In genomic region chr5:5351288-5352089, GRCh38 we compare ENCODE assay signal across 1 cellular context.
A peak's percentile ranks its signal among the peaks of the same experiment; 100 is the strongest.
TF ChIP-seq lines count a peak whose summit lies in the region.

No MANE protein-coding gene starts in this region.

TF ChIP-seq in HepG2, 621 proteins besides CTCF, POLR2A, EP300 and RAD21 (continued from another document and continues in another):
- no peak for TF ChIP-seq ZSCAN5A (CRISPR knock-in tag; IDR thresholded peaks at IDR 0.05; ENCODE audit: borderline replicate concordance)
- TF ChIP-seq FOXC1 (CRISPR knock-in tag; IDR thresholded peaks at IDR 0.05; ENCODE audit: borderline replicate concordance), result no peak
- peak; percentile 49; the same call in 1 of the 2 replicates for TF ChIP-seq CREM (IDR thresholded peaks at IDR 0.05)
- no peak for TF ChIP-seq CREM (CRISPR knock-in tag; IDR thresholded peaks at IDR 0.05)
- no peak for TF ChIP-seq ZNF850 (CRISPR knock-in tag; conservative IDR thresholded peaks at IDR 0.05)
- peak; percentile 63 for TF ChIP-seq SAP130 (CRISPR knock-in tag; IDR thresholded peaks at IDR 0.05; ENCODE audit: low read depth)
- TF ChIP-seq ZNF274 (CRISPR knock-in tag; IDR thresholded peaks at IDR 0.05), result peak; percentile 73; the same call in 1 of the 2 replicates
- no peak for TF ChIP-seq GZF1 (CRISPR knock-in tag; IDR thresholded peaks at IDR 0.05)
- TF ChIP-seq AHR (CRISPR knock-in tag; IDR thresholded peaks at IDR 0.05), result no peak
- TF ChIP-seq ZMAT3 (CRISPR knock-in tag; conservative IDR thresholded peaks at IDR 0.05), result no peak
- 0 out of 2 replicates have a peak, but pooled peaks have one; percentile 40 for TF ChIP-seq ELF3 (CRISPR knock-in tag; IDR thresholded peaks at IDR 0.05)
- TF ChIP-seq PTBP1 (IDR thresholded peaks at IDR 0.05; ENCODE audit: low read depth, low read length, poor library complexity, severe bottlenecking), result no peak
- TF ChIP-seq ETV6 (CRISPR knock-in tag; conservative IDR thresholded peaks at IDR 0.05), result no peak
- TF ChIP-seq ZNF30 (CRISPR knock-in tag; IDR thresholded peaks at IDR 0.05), result no peak
- no peak for TF ChIP-seq ZNF569 (CRISPR knock-in tag; IDR thresholded peaks at IDR 0.05; ENCODE audit: borderline replicate concordance)
- TF ChIP-seq DMAP1 (CRISPR knock-in tag; IDR thresholded peaks at IDR 0.05), result no peak
- no peak for TF ChIP-seq SNAPC2 (CRISPR knock-in tag; IDR thresholded peaks at IDR 0.05)
- TF ChIP-seq HNRNPL (IDR thresholded peaks at IDR 0.05; ENCODE audit: low read depth, low read length), result no peak
- TF ChIP-seq ELF4 (CRISPR knock-in tag; IDR thresholded peaks at IDR 0.05; ENCODE audit: borderline replicate concordance), result no peak
- TF ChIP-seq SMARCE1 (IDR thresholded peaks at IDR 0.05; ENCODE audit: borderline replicate concordance), result no peak
- no peak; the same call in 1 of the 2 replicates for TF ChIP-seq ZNF574 (CRISPR knock-in tag; IDR thresholded peaks at IDR 0.05)
- no peak for TF ChIP-seq RARG (CRISPR knock-in tag; IDR thresholded peaks at IDR 0.05; ENCODE audit: low read depth)
- TF ChIP-seq SRSF4 (IDR thresholded peaks at IDR 0.05; ENCODE audit: low read depth, low read length, poor library complexity, severe bottlenecking), result no peak
- peak; percentile 60; the same call in 1 of the 2 replicates for TF ChIP-seq GABPB1 (CRISPR knock-in tag; IDR thresholded peaks at IDR 0.05)
- TF ChIP-seq SIN3B (IDR thresholded peaks at IDR 0.05; ENCODE audit: low read length), result no peak
- TF ChIP-seq ZNF17 (CRISPR knock-in tag; IDR thresholded peaks at IDR 0.05), result no peak
- no peak for TF ChIP-seq ZSCAN12 (CRISPR knock-in tag; IDR thresholded peaks at IDR 0.05)
- TF ChIP-seq MTERF4 (CRISPR knock-in tag; IDR thresholded peaks at IDR 0.05), result no peak
- TF ChIP-seq TEAD3 (CRISPR knock-in tag; optimal IDR thresholded peaks at IDR 0.05; ENCODE audit: borderline replicate concordance), result no peak
- no peak for TF ChIP-seq GLMP (CRISPR knock-in tag; IDR thresholded peaks at IDR 0.05; ENCODE audit: borderline replicate concordance)
- TF ChIP-seq ZNF878 (CRISPR knock-in tag; IDR thresholded peaks at IDR 0.05), result no peak
- no peak for TF ChIP-seq CREBL2 (CRISPR knock-in tag; IDR thresholded peaks at IDR 0.05; ENCODE audit: borderline replicate concordance)
- no peak for TF ChIP-seq E2F5 (CRISPR knock-in tag; conservative IDR thresholded peaks at IDR 0.05)
- TF ChIP-seq SNAPC5 (CRISPR knock-in tag; IDR thresholded peaks at IDR 0.05; ENCODE audit: borderline replicate concordance), result no peak
- no peak for TF ChIP-seq UBTF (CRISPR knock-in tag; IDR thresholded peaks at IDR 0.05)
- no peak; the same call in 2 of the 3 replicates for TF ChIP-seq MXI1 (IDR thresholded peaks at IDR 0.05; ENCODE audit: borderline replicate concordance, low read depth, low read length)
- no peak for TF ChIP-seq PPARG (CRISPR knock-in tag; conservative IDR thresholded peaks at IDR 0.05)
- no peak for TF ChIP-seq SOX13 (IDR thresholded peaks at IDR 0.05)
- peak in 1 of 2 experiments; percentile 45; a peak in 1 of 4 replicates for TF ChIP-seq SOX13 (CRISPR knock-in tag; conservative IDR thresholded peaks at IDR 0.05 in 1 of 2, IDR thresholded peaks at IDR 0.05 in 1 of 2)
- no peak for TF ChIP-seq REXO4 (CRISPR knock-in tag; IDR thresholded peaks at IDR 0.05; ENCODE audit: borderline replicate concordance)
- TF ChIP-seq MIXL1 (CRISPR knock-in tag; IDR thresholded peaks at IDR 0.05), result no peak
- no peak for TF ChIP-seq ZNF232 (CRISPR knock-in tag; IDR thresholded peaks at IDR 0.05; ENCODE audit: borderline replicate concordance)
- TF ChIP-seq ATF6 (CRISPR knock-in tag; conservative IDR thresholded peaks at IDR 0.05), result no peak
- no peak for TF ChIP-seq ZNF891 (CRISPR knock-in tag; IDR thresholded peaks at IDR 0.05)
- no peak for TF ChIP-seq NONO (IDR thresholded peaks at IDR 0.05)
- TF ChIP-seq NONO (CRISPR knock-in tag; conservative IDR thresholded peaks at IDR 0.05), result no peak
- no peak for TF ChIP-seq KDM3A (CRISPR knock-in tag; IDR thresholded peaks at IDR 0.05; ENCODE audit: low read depth)
- TF ChIP-seq ZNF251 (CRISPR knock-in tag; IDR thresholded peaks at IDR 0.05), result no peak
- TF ChIP-seq ZNF703 (CRISPR knock-in tag; IDR thresholded peaks at IDR 0.05; ENCODE audit: borderline replicate concordance), result no peak
- no peak for TF ChIP-seq CHD4 (IDR thresholded peaks at IDR 0.05; ENCODE audit: borderline replicate concordance, low read length)
- TF ChIP-seq THAP8 (CRISPR knock-in tag; IDR thresholded peaks at IDR 0.05; ENCODE audit: borderline replicate concordance), result no peak
- TF ChIP-seq ZNF552 (CRISPR knock-in tag; IDR thresholded peaks at IDR 0.05; ENCODE audit: borderline replicate concordance), result no peak
- no peak for TF ChIP-seq AGO1 (IDR thresholded peaks at IDR 0.05; ENCODE audit: low read depth, low read length, poor library complexity, severe bottlenecking)
- TF ChIP-seq SALL2 (CRISPR knock-in tag; IDR thresholded peaks at IDR 0.05), result no peak
- TF ChIP-seq ZNF563 (CRISPR knock-in tag; IDR thresholded peaks at IDR 0.05), result no peak
- TF ChIP-seq ZNF326 (CRISPR knock-in tag; IDR thresholded peaks at IDR 0.05; ENCODE audit: borderline replicate concordance), result no peak
- TF ChIP-seq NCOA1 (CRISPR knock-in tag; IDR thresholded peaks at IDR 0.05), result no peak
- no peak for TF ChIP-seq CHD2 (IDR thresholded peaks at IDR 0.05; ENCODE audit: low read depth, low read length)
- TF ChIP-seq POGZ (CRISPR knock-in tag; IDR thresholded peaks at IDR 0.05), result peak; percentile 85
- TF ChIP-seq ZEB1 (IDR thresholded peaks at IDR 0.05; ENCODE audit: insufficient replicate concordance, low read depth), result no peak
- TF ChIP-seq TRAFD1 (CRISPR knock-in tag; IDR thresholded peaks at IDR 0.05; ENCODE audit: borderline replicate concordance), result no peak
- TF ChIP-seq SP5 (CRISPR knock-in tag; IDR thresholded peaks at IDR 0.05; ENCODE audit: borderline replicate concordance, low read depth), result no peak
